1 cellular context compared by ENCODE assay signal in genomic region chr18:74496508-74497307, GRCh38.
TF ChIP-seq lines count a peak whose summit lies in the region.

No MANE protein-coding gene starts in this region.

TF ChIP-seq in HepG2, 621 proteins besides CTCF, POLR2A, EP300 and RAD21 (continued from another document and continues in another):
- TF ChIP-seq PHF8 (CRISPR knock-in tag; IDR thresholded peaks at IDR 0.05) = peak; percentile 3; the same call in 1 of the 2 replicates
- TF ChIP-seq MAFF (IDR thresholded peaks at IDR 0.05; ENCODE audit: low read depth, low read length) = no peak
- no peak for TF ChIP-seq FOXA1 (IDR thresholded peaks at IDR 0.05)
- TF ChIP-seq FOXA1 (CRISPR knock-in tag; IDR thresholded peaks at IDR 0.05) = no peak
- peak; percentile 47; the same call in 1 of the 2 replicates for TF ChIP-seq ARNT2 (CRISPR knock-in tag; IDR thresholded peaks at IDR 0.05; ENCODE audit: low read depth)
- TF ChIP-seq HDAC6 (IDR thresholded peaks at IDR 0.05; ENCODE audit: low read depth, low read length) = no peak
- no peak for TF ChIP-seq KAT8 (CRISPR knock-in tag; IDR thresholded peaks at IDR 0.05)
- no peak for TF ChIP-seq ZXDC (CRISPR knock-in tag; IDR thresholded peaks at IDR 0.05)
- peak; percentile 40; the same call in 1 of the 2 replicates for TF ChIP-seq PAWR (CRISPR knock-in tag; IDR thresholded peaks at IDR 0.05; ENCODE audit: borderline replicate concordance)
- TF ChIP-seq ZBTB4 (CRISPR knock-in tag; IDR thresholded peaks at IDR 0.05; ENCODE audit: borderline replicate concordance) = 0 out of 2 replicates have a peak, but pooled peaks have one; percentile 31
- TF ChIP-seq TEAD3 (CRISPR knock-in tag; optimal IDR thresholded peaks at IDR 0.05; ENCODE audit: borderline replicate concordance) = peak; percentile 8
- TF ChIP-seq ZNF614 (CRISPR knock-in tag; IDR thresholded peaks at IDR 0.05; ENCODE audit: borderline replicate concordance) = no peak
- TF ChIP-seq ZNF724P (CRISPR knock-in tag; IDR thresholded peaks at IDR 0.05; ENCODE audit: borderline replicate concordance) = peak; percentile 51; the same call in 1 of the 2 replicates
- no peak for TF ChIP-seq PBX2 (CRISPR knock-in tag; IDR thresholded peaks at IDR 0.05)
- TF ChIP-seq ZBTB14 (CRISPR knock-in tag; IDR thresholded peaks at IDR 0.05) = no peak
- TF ChIP-seq NFAT5 (CRISPR knock-in tag; IDR thresholded peaks at IDR 0.05) = no peak; the same call in 1 of the 2 replicates
- peak; percentile 75; the same call in 1 of the 2 replicates for TF ChIP-seq NR2C2 (CRISPR knock-in tag; IDR thresholded peaks at IDR 0.05; ENCODE audit: borderline replicate concordance)
- TF ChIP-seq ZFYVE20 (CRISPR knock-in tag; IDR thresholded peaks at IDR 0.05; ENCODE audit: borderline replicate concordance, low read depth) = peak; percentile 65; the same call in 1 of the 2 replicates
- no peak for TF ChIP-seq MAFK (conservative IDR thresholded peaks at IDR 0.05 in 1 of 2, IDR thresholded peaks at IDR 0.05 in 1 of 2; ENCODE audit: low read length in 2 of 2)
- no peak for TF ChIP-seq HNF1A (IDR thresholded peaks at IDR 0.05; ENCODE audit: low read depth)
- TF ChIP-seq HNF1A (CRISPR knock-in tag; IDR thresholded peaks at IDR 0.05; ENCODE audit: borderline replicate concordance) = peak; percentile 18; the same call in 1 of the 2 replicates
- TF ChIP-seq RFXANK (CRISPR knock-in tag; IDR thresholded peaks at IDR 0.05) = 0 out of 2 replicates have a peak, but pooled peaks have one; percentile 11
- TF ChIP-seq ZFP91 (CRISPR knock-in tag; IDR thresholded peaks at IDR 0.05; ENCODE audit: borderline replicate concordance) = peak; percentile 34; the same call in 1 of the 2 replicates
- peak; percentile 44; the same call in 1 of the 2 replicates for TF ChIP-seq LCORL (IDR thresholded peaks at IDR 0.05)
- TF ChIP-seq LCORL (CRISPR knock-in tag; IDR thresholded peaks at IDR 0.05) = no peak
- TF ChIP-seq MYC (CRISPR knock-in tag; IDR thresholded peaks at IDR 0.05; ENCODE audit: borderline replicate concordance) = no peak; the same call in 1 of the 2 replicates
- TF ChIP-seq ZSCAN25 (CRISPR knock-in tag; IDR thresholded peaks at IDR 0.05) = no peak
- TF ChIP-seq THAP8 (CRISPR knock-in tag; IDR thresholded peaks at IDR 0.05; ENCODE audit: borderline replicate concordance) = no peak
- TF ChIP-seq RBFOX2 (IDR thresholded peaks at IDR 0.05; ENCODE audit: low read depth, low read length) = peak; percentile 87
- TF ChIP-seq PBX3 (CRISPR knock-in tag; IDR thresholded peaks at IDR 0.05; ENCODE audit: borderline replicate concordance) = no peak
- TF ChIP-seq CENPBD1 (CRISPR knock-in tag; IDR thresholded peaks at IDR 0.05; ENCODE audit: borderline replicate concordance, low read depth) = 0 out of 2 replicates have a peak, but pooled peaks have one; percentile 40
